Comparison of ENCODE assay signal across 18 cellular contexts in the genomic region with DNA sequence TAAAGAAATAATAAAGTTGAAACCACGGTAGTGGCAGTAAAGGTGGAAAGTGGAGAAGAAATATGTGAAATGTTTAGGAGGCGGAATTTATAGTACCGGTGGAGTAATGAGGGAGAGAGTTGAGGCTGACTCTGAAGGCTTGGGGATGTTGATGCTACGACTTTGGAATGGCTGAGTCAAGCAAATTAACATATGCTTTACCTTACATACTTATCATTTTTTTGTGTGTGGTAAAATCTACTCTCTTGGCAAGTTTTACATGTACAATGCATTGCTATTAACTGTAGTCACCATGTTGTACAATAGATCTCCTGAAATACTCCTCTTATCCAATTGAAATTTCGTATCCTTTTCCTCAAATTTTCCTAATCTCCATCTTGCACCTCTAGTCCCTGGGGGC.
DNase-seq lines count a peak whose midpoint lies in the region; ATAC-seq, FAIRE-seq and TF ChIP-seq lines count a peak whose summit lies in the region.
"Had no signal": no experiment of that assay in that cellular context is flagged by ENCODE, and none has a peak within 500 bp of the region (broad histone marks: within the 10 kb centered on the region; RNA-seq: fewer than 3 reads in every experiment).

No MANE protein-coding gene starts in this region.

- no peak overlapping the region for H2BK15ac ChIP-seq in neuronal stem cell (ENCODE audit: low read length)

- H3K36me3 ChIP-seq in astrocyte (ENCODE audit: insufficient read depth, low read length) (no peaks in the 10 kb centered on the region), neuronal stem cell (replicated peaks in 1 of 2; ENCODE audit: control insufficient read depth in 2 of 2, insufficient read depth in 2 of 2, low read length in 2 of 2) (no peaks in the 10 kb centered on the region)

- H3K27me3 Mint-ChIP-seq in astrocyte (ENCODE audit: low read depth, unreplicated experiment): no peaks in the 10 kb centered on the region
- H3K27me3 Mint-ChIP-seq: B cell; CD4-positive, alpha-beta T cell; IgD-negative memory B cell had no signal

- H3K9me3 ChIP-seq in astrocyte (ENCODE audit: insufficient read depth, low read depth, low read length) (no peaks in the 10 kb centered on the region), neuronal stem cell (replicated peaks in 1 of 2; ENCODE audit: control insufficient read depth in 2 of 2, insufficient read depth in 1 of 2, low read depth in 1 of 2, low read length in 2 of 2) (no peaks in the 10 kb centered on the region)

- H3K79me1 ChIP-seq in neuronal stem cell (ENCODE audit: low read depth, low read length): no peaks in the 10 kb centered on the region

- no peaks in the 10 kb centered on the region for H4K20me1 ChIP-seq in astrocyte (ENCODE audit: insufficient read depth, low read length)

- H3K4ac ChIP-seq in neuronal stem cell (ENCODE audit: low read length): no peak overlapping the region

- H3K36me3 Mint-ChIP-seq in astrocyte (ENCODE audit: low read depth, unreplicated experiment): no peaks in the 10 kb centered on the region
- H3K36me3 Mint-ChIP-seq: IgD-negative memory B cell had no signal

- H3K4me1 ChIP-seq in astrocyte (ENCODE audit: insufficient read depth, low read length): peaks cover 15% of the 10 kb centered on the region
- H3K4me1 ChIP-seq in neuronal stem cell (ENCODE audit: control insufficient read depth in 2 of 2, insufficient read depth in 1 of 2, low read depth in 1 of 2, low read length in 2 of 2): peaks cover 0 to 6% of the 10 kb centered on the region in 2 donors

- peak; percentile 87 for DNase-seq in HS-5 (ENCODE audit: low read depth)
- peak; percentile 35 for DNase-seq in astrocyte (ENCODE audit: low read depth)
- DNase-seq in epithelial cell of prostate (ENCODE audit: low read depth, low spot score): no peak
- no peak for DNase-seq in neuronal stem cell (ENCODE audit: low spot score)
- DNase-seq in T-helper 2 cell: no peak
- DNase-seq in NCI-H187 (lab: John Stamatoyannopoulos, UW): no peak
- DNase-seq: C1 segment of cervical spinal cord; Calu3; CD4-positive, alpha-beta T cell; DMS 273 treated with DMSO at 0.1 percent for 48 hours; HCEC 1CT; HFFc6 had no signal

- no peak overlapping the region for H3K23ac ChIP-seq in neuronal stem cell (ENCODE audit: low read depth, low read length, poor library complexity)

- WGBS in neuronal stem cell (ENCODE audit: extremely low coverage in 2 of 2, insufficient read length in 2 of 2, insufficient replicate concordance in 1 of 2), 2 donors: 100% methylated on average over 4 of the region's 5 CpGs; no CpG with 5 or more reads in 1 of the 2 donors

- H3K27me3 ChIP-seq in astrocyte (ENCODE audit: insufficient read depth, low read length) (no peaks in the 10 kb centered on the region), neuronal stem cell (ENCODE audit: control insufficient read depth in 3 of 3, insufficient read depth in 3 of 3, low read depth in 1 of 3, low read length in 3 of 3) (no peaks in the 10 kb centered on the region)

- H3K27ac ChIP-seq in astrocyte (ENCODE audit: low read depth, low read length): peak overlapping the region; percentile 60
- H3K27ac ChIP-seq in epithelial cell of prostate: peak overlapping the region; percentile 29
- no peak overlapping the region for H3K27ac ChIP-seq in neuronal stem cell (replicated peaks; ENCODE audit: low read length)
- H3K27ac ChIP-seq: HL-60 had no signal

- no peak overlapping the region for H3K27ac Mint-ChIP-seq in astrocyte (ENCODE audit: unreplicated experiment)
- H3K27ac Mint-ChIP-seq: B cell; CD4-positive, alpha-beta T cell; HFFc6; IgD-negative memory B cell had no signal

- no peak overlapping the region for H2AK5ac ChIP-seq in neuronal stem cell (ENCODE audit: low read depth, low read length)

- no peak overlapping the region for H2BK5ac ChIP-seq in neuronal stem cell (ENCODE audit: low read length)

- H3K4me3 ChIP-seq in astrocyte (ENCODE audit: insufficient read depth, low read depth, low read length): no peak overlapping the region
- no peak overlapping the region for H3K4me3 ChIP-seq in neuronal stem cell (ENCODE audit: low read length in 2 of 2)

- H3K79me2 ChIP-seq in astrocyte (ENCODE audit: insufficient read depth, low read length): no peaks in the 10 kb centered on the region

- H3K4me1 Mint-ChIP-seq in astrocyte (ENCODE audit: low read depth, unreplicated experiment): peaks cover 6% of the 10 kb centered on the region
- H3K4me1 Mint-ChIP-seq: B cell, IgD-negative memory B cell had no signal

- no peak for ATAC-seq in GM18873 (IDR thresholded peaks at IDR 0.05; ENCODE audit: low FRiP score, unreplicated experiment)

- H2BK12ac ChIP-seq in neuronal stem cell (ENCODE audit: low read length): no peak overlapping the region

- H2BK120ac ChIP-seq in neuronal stem cell (ENCODE audit: low read depth, low read length): no peak overlapping the region

- peak; percentile 78 for FAIRE-seq in astrocyte (lab: Jason Lieb, UNC)
- FAIRE-seq: A204.1, GM12891 had no signal

- TF ChIP-seq CTCF in astrocyte (IDR thresholded peaks at IDR 0.05; ENCODE audit: insufficient read depth, low read depth, low read length): no peak

- H3K4me2 ChIP-seq in astrocyte (ENCODE audit: low read length) (peak overlapping the region; percentile 32), neuronal stem cell (ENCODE audit: insufficient read depth, low read length, poor library complexity, severe bottlenecking) (no peak overlapping the region)

- H3K9ac ChIP-seq in astrocyte (ENCODE audit: low read length): no peak overlapping the region
- H3K9ac ChIP-seq in neuronal stem cell (ENCODE audit: low read depth, low read length, poor library complexity): no peak overlapping the region

- H4K91ac ChIP-seq in neuronal stem cell (ENCODE audit: low read depth, low read length, poor library complexity): no peak overlapping the region

- H4K8ac ChIP-seq in neuronal stem cell (ENCODE audit: low read depth, low read length): no peak overlapping the region

- H2AFZ ChIP-seq in astrocyte (ENCODE audit: low read depth, low read length): no peak overlapping the region
- H2AFZ ChIP-seq in neuronal stem cell (ENCODE audit: low read length): peak overlapping the region; percentile 47

- H3K18ac ChIP-seq in neuronal stem cell (ENCODE audit: low read length): no peak overlapping the region

- H3K14ac ChIP-seq in neuronal stem cell (ENCODE audit: low read length): no peak overlapping the region

- no peaks in the 10 kb centered on the region for H3K9me3 Mint-ChIP-seq in astrocyte (ENCODE audit: unreplicated experiment)
- H3K9me3 Mint-ChIP-seq: HFFc6, IgD-negative memory B cell had no signal

- no peak overlapping the region for H3K4me3 Mint-ChIP-seq in astrocyte (ENCODE audit: unreplicated experiment)
- H3K4me3 Mint-ChIP-seq: B cell; CD4-positive, alpha-beta T cell; HFFc6; IgD-negative memory B cell had no signal

Comparison
In these comparisons a context has a peak if more than half of its experiments do, and no peak if none do; other contexts are left out.
1. DNase-seq: peak in HS-5 (single experiment) and astrocyte (single experiment); none in epithelial cell of prostate (single experiment), neuronal stem cell (single experiment), T-helper 2 cell (0 of 5) and NCI-H187 (0 of 2).